In genomic region chr14:37198273-37198598, GRCh38 we compare ENCODE assay signal across 1 cellular context.
TF ChIP-seq lines count a peak whose summit lies in the region.

No MANE protein-coding gene starts in this region.

TF ChIP-seq in GM23338, 12 proteins besides CTCF, POLR2A, EP300 and RAD21 (continued from another document):
- TF ChIP-seq REST (IDR thresholded peaks at IDR 0.05; ENCODE audit: unreplicated experiment), result no peak
- TF ChIP-seq EZH2phosphoT487 (IDR thresholded peaks at IDR 0.05; ENCODE audit: unreplicated experiment), result no peak
- no peak for TF ChIP-seq ZNF114 (CRISPR knock-in tag; IDR thresholded peaks at IDR 0.05)
- TF ChIP-seq STAT1 (IDR thresholded peaks at IDR 0.05; ENCODE audit: unreplicated experiment), result no peak
- TF ChIP-seq EZH2 (IDR thresholded peaks at IDR 0.05; ENCODE audit: low read depth, unreplicated experiment), result no peak
- no peak for TF ChIP-seq CREB1 (CRISPR knock-in tag; IDR thresholded peaks at IDR 0.05; ENCODE audit: low read depth)
- TF ChIP-seq ZNF462 (CRISPR knock-in tag; IDR thresholded peaks at IDR 0.05), result no peak
